ENCODE assay signal across 1 cellular context in the genomic region with DNA sequence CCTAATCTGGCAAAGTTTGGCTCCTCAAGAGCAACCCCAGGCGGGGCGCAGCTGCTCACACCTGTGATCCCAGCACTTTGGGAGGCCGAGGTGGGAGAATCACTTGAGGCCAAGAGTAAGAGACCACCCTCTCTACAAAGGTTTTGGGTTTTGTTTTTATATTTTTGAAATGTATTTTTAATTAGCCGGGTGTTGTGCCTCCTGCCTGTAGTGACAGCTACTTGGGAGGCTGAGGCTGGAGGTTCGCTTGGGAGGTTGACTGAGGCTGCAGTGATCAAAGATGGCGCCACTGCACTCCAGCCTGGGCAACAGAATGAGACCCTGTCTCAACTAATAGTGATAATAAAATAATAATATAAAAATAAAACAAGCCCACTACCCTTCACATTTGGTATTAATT.
A peak's percentile ranks its signal among the peaks of the same experiment; 100 is the strongest.
TF ChIP-seq lines count a peak whose summit lies in the region.

No MANE protein-coding gene starts in this region.

TF ChIP-seq in HepG2, 621 proteins besides CTCF, POLR2A, EP300 and RAD21 (continued from another document):
- TF ChIP-seq, protein P1, sequence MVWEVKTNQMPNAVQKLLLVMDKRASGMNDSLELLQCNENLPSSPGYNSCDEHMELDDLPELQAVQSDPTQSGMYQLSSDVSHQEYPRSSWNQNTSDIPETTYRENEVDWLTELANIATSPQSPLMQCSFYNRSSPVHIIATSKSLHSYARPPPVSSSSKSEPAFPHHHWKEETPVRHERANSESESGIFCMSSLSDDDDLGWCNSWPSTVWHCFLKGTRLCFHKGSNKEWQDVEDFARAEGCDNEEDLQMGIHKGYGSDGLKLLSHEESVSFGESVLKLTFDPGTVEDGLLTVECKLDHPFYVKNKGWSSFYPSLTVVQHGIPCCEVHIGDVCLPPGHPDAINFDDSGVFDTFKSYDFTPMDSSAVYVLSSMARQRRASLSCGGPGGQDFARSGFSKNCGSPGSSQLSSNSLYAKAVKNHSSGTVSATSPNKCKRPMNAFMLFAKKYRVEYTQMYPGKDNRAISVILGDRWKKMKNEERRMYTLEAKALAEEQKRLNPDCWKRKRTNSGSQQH (CRISPR knock-in tag; IDR thresholded peaks at IDR 0.05; ENCODE audit: low read depth) = no peak
- TF ChIP-seq ZNF274 (CRISPR knock-in tag; IDR thresholded peaks at IDR 0.05) (no peak; the same call in 1 of the 2 replicates), STAG1 (CRISPR knock-in tag; IDR thresholded peaks at IDR 0.05) (no peak), AGO2 (optimal IDR thresholded peaks at IDR 0.05; ENCODE audit: low read depth, low read length) (no peak), SOX13 (IDR thresholded peaks at IDR 0.05) (no peak), SOX13 (CRISPR knock-in tag; conservative IDR thresholded peaks at IDR 0.05 in 1 of 2, IDR thresholded peaks at IDR 0.05 in 1 of 2) (no peak), RARG (CRISPR knock-in tag; IDR thresholded peaks at IDR 0.05; ENCODE audit: low read depth) (no peak), ZNF501 (CRISPR knock-in tag; IDR thresholded peaks at IDR 0.05) (0 out of 2 replicates have a peak, but pooled peaks have one; percentile 17), FOXA3 (CRISPR knock-in tag; IDR thresholded peaks at IDR 0.05) (no peak), MAFG (CRISPR knock-in tag; IDR thresholded peaks at IDR 0.05) (no peak), ZNF441 (CRISPR knock-in tag; IDR thresholded peaks at IDR 0.05; ENCODE audit: borderline replicate concordance) (no peak), ZNF331 (CRISPR knock-in tag; IDR thresholded peaks at IDR 0.05) (no peak), RELA (CRISPR knock-in tag; IDR thresholded peaks at IDR 0.05) (no peak), ZSCAN9 (CRISPR knock-in tag; IDR thresholded peaks at IDR 0.05; ENCODE audit: borderline replicate concordance) (no peak), ZFP36 (IDR thresholded peaks at IDR 0.05; ENCODE audit: borderline replicate concordance, low read depth, low read length, partially characterized antibody) (no peak), TBX2 (CRISPR knock-in tag; IDR thresholded peaks at IDR 0.05; ENCODE audit: borderline replicate concordance) (no peak), AKAP8 (CRISPR knock-in tag; IDR thresholded peaks at IDR 0.05) (no peak), XRCC5 (optimal IDR thresholded peaks at IDR 0.05; ENCODE audit: low read length) (no peak), ZNF460 (CRISPR knock-in tag; IDR thresholded peaks at IDR 0.05; ENCODE audit: borderline replicate concordance) (no peak), ZBTB7B (CRISPR knock-in tag; IDR thresholded peaks at IDR 0.05) (no peak), HDAC2 (CRISPR knock-in tag; IDR thresholded peaks at IDR 0.05) (0 out of 2 replicates have a peak, but pooled peaks have one; percentile 15), SIX4 (CRISPR knock-in tag; IDR thresholded peaks at IDR 0.05) (no peak), ZNF781 (CRISPR knock-in tag; IDR thresholded peaks at IDR 0.05; ENCODE audit: borderline replicate concordance, not compliant biosample characterization) (no peak), SMAD3 (CRISPR knock-in tag; IDR thresholded peaks at IDR 0.05) (no peak), SNAPC2 (CRISPR knock-in tag; IDR thresholded peaks at IDR 0.05) (no peak), RFX1 (IDR thresholded peaks at IDR 0.05) (no peak), TRIM22 (IDR thresholded peaks at IDR 0.05) (no peak), TP53 (CRISPR knock-in tag; conservative IDR thresholded peaks at IDR 0.05) (no peak), KAT8 (CRISPR knock-in tag; IDR thresholded peaks at IDR 0.05) (no peak)
- TF ChIP-seq, protein P2, sequence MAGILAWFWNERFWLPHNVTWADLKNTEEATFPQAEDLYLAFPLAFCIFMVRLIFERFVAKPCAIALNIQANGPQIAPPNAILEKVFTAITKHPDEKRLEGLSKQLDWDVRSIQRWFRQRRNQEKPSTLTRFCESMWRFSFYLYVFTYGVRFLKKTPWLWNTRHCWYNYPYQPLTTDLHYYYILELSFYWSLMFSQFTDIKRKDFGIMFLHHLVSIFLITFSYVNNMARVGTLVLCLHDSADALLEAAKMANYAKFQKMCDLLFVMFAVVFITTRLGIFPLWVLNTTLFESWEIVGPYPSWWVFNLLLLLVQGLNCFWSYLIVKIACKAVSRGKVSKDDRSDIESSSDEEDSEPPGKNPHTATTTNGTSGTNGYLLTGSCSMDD (CRISPR knock-in tag; IDR thresholded peaks at IDR 0.05) = no peak
- TF ChIP-seq, protein P3, sequence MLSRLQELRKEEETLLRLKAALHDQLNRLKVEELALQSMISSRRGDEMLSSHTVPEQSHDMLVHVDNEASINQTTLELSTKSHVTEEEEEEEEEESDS (CRISPR knock-in tag; IDR thresholded peaks at IDR 0.05; ENCODE audit: borderline replicate concordance) = 0 out of 2 replicates have a peak, but pooled peaks have one; percentile 29
